In the genomic region with DNA sequence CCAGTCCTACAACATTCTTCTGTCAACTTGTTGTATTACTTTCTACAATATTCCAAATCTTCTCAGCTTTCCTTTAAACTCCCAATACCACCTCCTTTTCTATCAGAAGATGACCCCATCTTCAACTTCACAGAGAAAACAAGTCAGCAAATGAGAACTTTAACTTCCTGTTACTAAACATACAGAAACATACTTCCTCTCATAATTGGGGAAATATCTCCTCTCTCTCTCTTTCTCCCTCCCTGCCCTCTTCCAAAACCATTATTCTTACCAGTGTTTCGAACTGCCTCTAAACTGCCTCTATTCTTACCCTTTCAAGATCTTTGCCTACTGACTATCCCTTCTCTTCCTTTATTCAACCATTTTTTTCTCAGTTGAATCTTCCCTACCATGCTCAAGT, we compare ENCODE assay signal across 9 cellular contexts. TPM values are rescaled to one million over a fixed set of nuclear protein-coding genes. Genes with fewer than 3 reads are reported as not detected.
A peak's percentile ranks its signal among the peaks of the same experiment; 100 is the strongest.
DNase-seq lines count a peak whose midpoint lies in the region; ATAC-seq and TF ChIP-seq lines count a peak whose summit lies in the region.
"Had no signal": no experiment of that assay in that cellular context is flagged by ENCODE, and none has a peak within 500 bp of the region (broad histone marks: within the 10 kb centered on the region; RNA-seq: fewer than 3 reads in every experiment).

No MANE protein-coding gene starts in this region.

- H3K4me3 ChIP-seq in RWPE2 (ENCODE audit: severe bottlenecking) (no peak overlapping the region), esophagus muscularis mucosa (no peak overlapping the region)

- H3K9me3 ChIP-seq in RWPE2 (ENCODE audit: severe bottlenecking) = no peaks in the 10 kb centered on the region
- no peaks in the 10 kb centered on the region for H3K9me3 ChIP-seq in esophagus muscularis mucosa

- no peak for ATAC-seq in RWPE2 (ENCODE audit: low read depth)
- no peak for ATAC-seq in stimulated activated naive B cell treated with anti-CD40 and anti-IgM and Interleukin-4, amounts not matched to agents 10 μg/mL and 1 μg/mL and 100 μg/mL, for 72 hours (replicated peaks)
- no peak for ATAC-seq in stimulated activated naive CD8-positive, alpha-beta T cell treated with anti-CD3 and anti-CD28 coated beads, Interleukin-15, amount 100 ng/mL, for 72 hours

- WGBS in esophagus muscularis mucosa = 68% methylated on average over 1 of the region's 1 CpG

- intact Hi-C loops in esophagus muscularis mucosa (cut with DNase I) = no loop called here

- H3K9me3 Mint-ChIP-seq in activated CD4-positive, alpha-beta T cell treated with anti-CD3 and anti-CD28 coated beads, Interleukin-2, amount 10 ng/mL, durations not matched to agents 7 days and 5 days = no peaks in the 10 kb centered on the region
- no peaks in the 10 kb centered on the region for H3K9me3 Mint-ChIP-seq in stimulated activated naive B cell treated with anti-CD40 and anti-IgM and Interleukin-4, amounts not matched to agents 10 μg/mL and 1 μg/mL and 100 μg/mL, for 72 hours
- no peaks in the 10 kb centered on the region for H3K9me3 Mint-ChIP-seq in stimulated activated naive CD8-positive, alpha-beta T cell treated with anti-CD3 and anti-CD28 coated beads, Interleukin-15, amount 100 ng/mL, for 72 hours

- H3K36me3 Mint-ChIP-seq in activated CD4-positive, alpha-beta T cell treated with anti-CD3 and anti-CD28 coated beads, Interleukin-2, amount 10 ng/mL, durations not matched to agents 7 days and 5 days (ENCODE audit: low read depth) = peaks cover 7% of the 10 kb centered on the region
- peaks cover 13 to 15% of the 10 kb centered on the region in 2 donors for H3K36me3 Mint-ChIP-seq in stimulated activated naive B cell treated with anti-CD40 and anti-IgM and Interleukin-4, amounts not matched to agents 10 μg/mL and 1 μg/mL and 100 μg/mL, for 72 hours

- H3K27ac Mint-ChIP-seq in activated CD4-positive, alpha-beta T cell treated with anti-CD3 and anti-CD28 coated beads, Interleukin-2, amount 10 ng/mL, durations not matched to agents 7 days and 5 days = no peak overlapping the region
- peak overlapping the region; percentile 75 for H3K27ac Mint-ChIP-seq in stimulated activated naive B cell treated with anti-CD40 and anti-IgM and Interleukin-4, amounts not matched to agents 10 μg/mL and 1 μg/mL and 100 μg/mL, for 72 hours
- no peak overlapping the region for H3K27ac Mint-ChIP-seq in stimulated activated naive CD8-positive, alpha-beta T cell treated with anti-CD3 and anti-CD28 coated beads, Interleukin-15, amount 100 ng/mL, for 72 hours

- H3K27me3 Mint-ChIP-seq in activated CD4-positive, alpha-beta T cell treated with anti-CD3 and anti-CD28 coated beads, Interleukin-2, amount 10 ng/mL, durations not matched to agents 7 days and 5 days = no peaks in the 10 kb centered on the region
- H3K27me3 Mint-ChIP-seq in stimulated activated naive B cell treated with anti-CD40 and anti-IgM and Interleukin-4, amounts not matched to agents 10 μg/mL and 1 μg/mL and 100 μg/mL, for 72 hours = no peaks in the 10 kb centered on the region
- no peaks in the 10 kb centered on the region for H3K27me3 Mint-ChIP-seq in stimulated activated naive CD8-positive, alpha-beta T cell treated with anti-CD3 and anti-CD28 coated beads, Interleukin-15, amount 100 ng/mL, for 72 hours

- H3K36me3 ChIP-seq in RWPE2 (ENCODE audit: low read depth) (peaks cover 6% of the 10 kb centered on the region; the same call in 1 of the 2 replicates), esophagus muscularis mucosa (peaks cover 0 to 4% (median 0%) of the 10 kb centered on the region in 4 donors)

- no peak for TF ChIP-seq EP300 in esophagus muscularis mucosa (IDR thresholded peaks at IDR 0.05)

- peak overlapping the region; percentile 88 for H3K27ac ChIP-seq in RWPE2 (ENCODE audit: poor library complexity, severe bottlenecking)
- H3K27ac ChIP-seq in esophagus muscularis mucosa (replicated peaks in 1 of 4) = peak overlapping the region in 3 of 4 donors; percentile 83 to 92 (median 90)

- no peak for DNase-seq in activated CD4-positive, alpha-beta T cell treated with anti-CD3 and anti-CD28 coated beads, Interleukin-2, amount 10 ng/mL, durations not matched to agents 7 days and 5 days
- DNase-seq in activated CD4-positive, alpha-beta T cell treated with anti-CD3 and anti-CD28 coated beads for 1 hour = no peak
- DNase-seq in RWPE2 (ENCODE audit: low spot score) (no peak), esophagus muscularis mucosa (ENCODE audit: extremely low spot score) (no peak), NCI-H2227 (lab: John Stamatoyannopoulos, UW; ENCODE audit: unreplicated experiment) (no peak)
- no peak for DNase-seq in stimulated activated naive B cell treated with anti-CD40 and anti-IgM and Interleukin-4, amounts not matched to agents 10 μg/mL and 1 μg/mL and 100 μg/mL, for 72 hours
- no peak for DNase-seq in stimulated activated naive CD8-positive, alpha-beta T cell treated with anti-CD3 and anti-CD28 coated beads, Interleukin-15, amount 100 ng/mL, for 72 hours
- DNase-seq in stimulated activated CD4-positive, alpha-beta T cell treated with anti-CD3 and anti-CD28 coated beads, Interleukin-1b, Interleukin-23, amount 100 ng/mL, for 48 hours = no peak
- DNase-seq: SW 1271 had no signal

- H3K4me1 ChIP-seq in RWPE2 (ENCODE audit: insufficient read depth, poor library complexity, severe bottlenecking) (peaks cover 19% of the 10 kb centered on the region), esophagus muscularis mucosa (peaks cover 36 to 71% (median 62%) of the 10 kb centered on the region in 4 donors)

- CTCF ChIA-PET in activated CD4-positive, alpha-beta T cell treated with anti-CD3 and anti-CD28 coated beads, Interleukin-2, amount 10 ng/mL, durations not matched to agents 7 days and 5 days (lab: Charles Lee) = interaction anchor here (0.7 kb wide), 1 partner anchor 428 kb away, joined by 3 read pairs; no protein-coding TSS in a partner anchor

- no peak for TF ChIP-seq POLR2A in esophagus muscularis mucosa (IDR thresholded peaks at IDR 0.05; ENCODE audit: low read depth)

- TF ChIP-seq CTCF in RWPE2 (IDR thresholded peaks at IDR 0.05; ENCODE audit: poor library complexity, severe bottlenecking) (no peak), esophagus muscularis mucosa (IDR thresholded peaks at IDR 0.05) (no peak)

- H3K4me1 Mint-ChIP-seq in activated CD4-positive, alpha-beta T cell treated with anti-CD3 and anti-CD28 coated beads, Interleukin-2, amount 10 ng/mL, durations not matched to agents 7 days and 5 days = peaks cover 65% of the 10 kb centered on the region
- H3K4me1 Mint-ChIP-seq in stimulated activated naive B cell treated with anti-CD40 and anti-IgM and Interleukin-4, amounts not matched to agents 10 μg/mL and 1 μg/mL and 100 μg/mL, for 72 hours = peaks cover 33 to 58% of the 10 kb centered on the region in 2 donors
- H3K4me1 Mint-ChIP-seq in stimulated activated naive CD8-positive, alpha-beta T cell treated with anti-CD3 and anti-CD28 coated beads, Interleukin-15, amount 100 ng/mL, for 72 hours = peaks cover 50% of the 10 kb centered on the region

- H3K27me3 ChIP-seq in RWPE2 (ENCODE audit: insufficient read depth, poor library complexity, severe bottlenecking) (no peaks in the 10 kb centered on the region), esophagus muscularis mucosa (no peaks in the 10 kb centered on the region)

- peak overlapping the region; percentile 3 for H3K4me3 Mint-ChIP-seq in activated CD4-positive, alpha-beta T cell treated with anti-CD3 and anti-CD28 coated beads, Interleukin-2, amount 10 ng/mL, durations not matched to agents 7 days and 5 days
- H3K4me3 Mint-ChIP-seq in stimulated activated naive B cell treated with anti-CD40 and anti-IgM and Interleukin-4, amounts not matched to agents 10 μg/mL and 1 μg/mL and 100 μg/mL, for 72 hours = peak overlapping the region; percentile 27 to 33
- H3K4me3 Mint-ChIP-seq in stimulated activated naive CD8-positive, alpha-beta T cell treated with anti-CD3 and anti-CD28 coated beads, Interleukin-15, amount 100 ng/mL, for 72 hours = no peak overlapping the region

- POLR2A ChIA-PET in activated CD4-positive, alpha-beta T cell treated with anti-CD3 and anti-CD28 coated beads, Interleukin-2, amount 10 ng/mL, durations not matched to agents 7 days and 5 days (lab: Charles Lee) = no interaction called here

RNA-seq across cellular contexts. Expression of gene SNAP23, which starts 1.7 kb away (rescaled TPM):
- total RNA-seq in activated CD4-positive, alpha-beta T cell treated with anti-CD3 and anti-CD28 coated beads, Interleukin-2, amount 10 ng/mL, durations not matched to agents 7 days and 5 days = 10 to 100 TPM; 50.7 to 63.1 TPM
- total RNA-seq in esophagus muscularis mucosa = 10 to 100 TPM; 48.6 to 76.2 (median 55.1) TPM

RNA-seq across cellular contexts. Expression of gene ZNF106, which starts 2.8 kb away (rescaled TPM):
- 10 to 100 TPM; 45.8 to 56.0 TPM for total RNA-seq in activated CD4-positive, alpha-beta T cell treated with anti-CD3 and anti-CD28 coated beads, Interleukin-2, amount 10 ng/mL, durations not matched to agents 7 days and 5 days
- 100 to 1,000 TPM; 312 to 568 (median 428) TPM for total RNA-seq in esophagus muscularis mucosa

RNA-seq across cellular contexts. Expression of gene LRRC57, which starts 54.9 kb away (rescaled TPM):
- 10 to 100 TPM; 19.1 to 20.3 TPM for total RNA-seq in activated CD4-positive, alpha-beta T cell treated with anti-CD3 and anti-CD28 coated beads, Interleukin-2, amount 10 ng/mL, durations not matched to agents 7 days and 5 days
- total RNA-seq in esophagus muscularis mucosa = 10 to 100 TPM; 12.8 to 20.1 (median 17.3) TPM

RNA-seq across cellular contexts. Expression of gene HAUS2, which starts 54.9 kb away (rescaled TPM):
- total RNA-seq in activated CD4-positive, alpha-beta T cell treated with anti-CD3 and anti-CD28 coated beads, Interleukin-2, amount 10 ng/mL, durations not matched to agents 7 days and 5 days = 10 to 100 TPM; 36.7 to 42.9 TPM
- 10 to 100 TPM; 13.2 to 28.2 (median 16.0) TPM for total RNA-seq in esophagus muscularis mucosa

Comparison
In these comparisons a context has a peak if more than half of its experiments do, and no peak if none do; other contexts are left out.
1. H3K4me3 Mint-ChIP-seq: peak in activated CD4-positive, alpha-beta T cell treated with anti-CD3 and anti-CD28 coated beads, Interleukin-2, amount 10 ng/mL, durations not matched to agents 7 days and 5 days (single experiment) and stimulated activated naive B cell treated with anti-CD40 and anti-IgM and Interleukin-4, amounts not matched to agents 10 μg/mL and 1 μg/mL and 100 μg/mL, for 72 hours (2 of 2); none in stimulated activated naive CD8-positive, alpha-beta T cell treated with anti-CD3 and anti-CD28 coated beads, Interleukin-15, amount 100 ng/mL, for 72 hours (0 of 2).
2. RNA of gene ZNF106, which starts 2.8 kb away (total RNA-seq): 312 to 568 TPM in esophagus muscularis mucosa; 45.8 to 56.0 TPM in activated CD4-positive, alpha-beta T cell treated with anti-CD3 and anti-CD28 coated beads, Interleukin-2, amount 10 ng/mL, durations not matched to agents 7 days and 5 days; every median in the first group is over 4 times any median in the second.